Comparison of ENCODE assay signal across 1 cellular context in the genomic region with DNA sequence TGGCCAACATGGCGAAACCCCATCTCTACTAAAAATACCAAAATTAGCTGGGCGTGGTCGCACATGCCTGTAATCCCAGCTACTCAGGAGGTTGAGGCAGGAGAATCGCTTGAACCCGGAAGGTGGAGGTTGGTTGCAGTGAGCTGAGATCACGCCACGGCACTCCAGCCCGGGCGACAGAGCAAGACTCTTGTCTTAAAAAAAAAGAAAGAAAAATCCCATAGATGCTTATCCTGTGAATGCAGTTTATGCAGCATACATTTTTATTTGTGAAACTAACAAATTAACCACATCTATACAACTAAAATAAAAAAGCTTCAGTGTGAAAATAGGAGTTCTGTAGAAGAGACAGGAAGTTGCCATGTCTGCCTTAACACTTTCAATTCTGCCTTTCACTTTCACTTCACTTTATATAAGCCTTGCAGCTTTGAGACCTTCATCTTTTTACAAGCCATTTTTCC.
TF ChIP-seq lines count a peak whose summit lies in the region.

No MANE protein-coding gene starts in this region.

TF ChIP-seq in GM12878, 131 proteins besides CTCF, POLR2A, EP300 and RAD21 (continued from another document):
- TF ChIP-seq, protein P1, sequence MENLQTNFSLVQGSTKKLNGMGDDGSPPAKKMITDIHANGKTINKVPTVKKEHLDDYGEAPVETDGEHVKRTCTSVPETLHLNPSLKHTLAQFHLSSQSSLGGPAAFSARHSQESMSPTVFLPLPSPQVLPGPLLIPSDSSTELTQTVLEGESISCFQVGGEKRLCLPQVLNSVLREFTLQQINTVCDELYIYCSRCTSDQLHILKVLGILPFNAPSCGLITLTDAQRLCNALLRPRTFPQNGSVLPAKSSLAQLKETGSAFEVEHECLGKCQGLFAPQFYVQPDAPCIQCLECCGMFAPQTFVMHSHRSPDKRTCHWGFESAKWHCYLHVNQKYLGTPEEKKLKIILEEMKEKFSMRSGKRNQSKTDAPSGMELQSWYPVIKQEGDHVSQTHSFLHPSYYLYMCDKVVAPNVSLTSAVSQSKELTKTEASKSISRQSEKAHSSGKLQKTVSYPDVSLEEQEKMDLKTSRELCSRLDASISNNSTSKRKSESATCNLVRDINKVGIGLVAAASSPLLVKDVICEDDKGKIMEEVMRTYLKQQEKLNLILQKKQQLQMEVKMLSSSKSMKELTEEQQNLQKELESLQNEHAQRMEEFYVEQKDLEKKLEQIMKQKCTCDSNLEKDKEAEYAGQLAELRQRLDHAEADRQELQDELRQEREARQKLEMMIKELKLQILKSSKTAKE (IDR thresholded peaks at IDR 0.05; ENCODE audit: low read depth, poor library complexity, severe bottlenecking): peak; percentile 92
- TF ChIP-seq TBL1XR1 (IDR thresholded peaks at IDR 0.05; ENCODE audit: low read depth, low read length): peak; percentile 79
- TF ChIP-seq SREBF2 (IDR thresholded peaks at IDR 0.05; ENCODE audit: low read length): no peak
- TF ChIP-seq POU2F2 (IDR thresholded peaks at IDR 0.05; ENCODE audit: borderline replicate concordance, low read depth, low read length): 0 out of 3 replicates have a peak, but pooled peaks have one; percentile 20
- TF ChIP-seq, protein P2, sequence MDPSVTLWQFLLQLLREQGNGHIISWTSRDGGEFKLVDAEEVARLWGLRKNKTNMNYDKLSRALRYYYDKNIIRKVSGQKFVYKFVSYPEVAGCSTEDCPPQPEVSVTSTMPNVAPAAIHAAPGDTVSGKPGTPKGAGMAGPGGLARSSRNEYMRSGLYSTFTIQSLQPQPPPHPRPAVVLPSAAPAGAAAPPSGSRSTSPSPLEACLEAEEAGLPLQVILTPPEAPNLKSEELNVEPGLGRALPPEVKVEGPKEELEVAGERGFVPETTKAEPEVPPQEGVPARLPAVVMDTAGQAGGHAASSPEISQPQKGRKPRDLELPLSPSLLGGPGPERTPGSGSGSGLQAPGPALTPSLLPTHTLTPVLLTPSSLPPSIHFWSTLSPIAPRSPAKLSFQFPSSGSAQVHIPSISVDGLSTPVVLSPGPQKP (IDR thresholded peaks at IDR 0.05; ENCODE audit: low read depth, low read length): no peak
- TF ChIP-seq FOXM1 (IDR thresholded peaks at IDR 0.05; ENCODE audit: low read depth, low read length): peak; percentile 46; the same call in 1 of the 2 replicates
- no peak for TF ChIP-seq ZNF24 (IDR thresholded peaks at IDR 0.05)
- TF ChIP-seq ZZZ3 (IDR thresholded peaks at IDR 0.05; ENCODE audit: control insufficient read depth, insufficient read length, low read depth): no peak
- TF ChIP-seq HDAC6 (IDR thresholded peaks at IDR 0.05; ENCODE audit: unreplicated experiment): no peak
- peak; percentile 61 for TF ChIP-seq MEF2B (IDR thresholded peaks at IDR 0.05; ENCODE audit: partially characterized antibody, poor library complexity, severe bottlenecking)
- TF ChIP-seq TCF7 (IDR thresholded peaks at IDR 0.05; ENCODE audit: borderline replicate concordance): peak; percentile 24; the same call in 1 of the 2 replicates
- TF ChIP-seq SIN3A (IDR thresholded peaks at IDR 0.05; ENCODE audit: low read depth, low read length): no peak
- TF ChIP-seq, protein P3, sequence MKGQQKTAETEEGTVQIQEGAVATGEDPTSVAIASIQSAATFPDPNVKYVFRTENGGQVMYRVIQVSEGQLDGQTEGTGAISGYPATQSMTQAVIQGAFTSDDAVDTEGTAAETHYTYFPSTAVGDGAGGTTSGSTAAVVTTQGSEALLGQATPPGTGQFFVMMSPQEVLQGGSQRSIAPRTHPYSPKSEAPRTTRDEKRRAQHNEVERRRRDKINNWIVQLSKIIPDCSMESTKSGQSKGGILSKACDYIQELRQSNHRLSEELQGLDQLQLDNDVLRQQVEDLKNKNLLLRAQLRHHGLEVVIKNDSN (IDR thresholded peaks at IDR 0.05; ENCODE audit: borderline replicate concordance, extremely low read length, insufficient read depth, low read depth, low read length): no peak
- peak; percentile 52; the same call in 1 of the 2 replicates for TF ChIP-seq GABPA (IDR thresholded peaks at IDR 0.05; ENCODE audit: low read depth)
- TF ChIP-seq NR2F1 (conservative IDR thresholded peaks at IDR 0.05): no peak
- TF ChIP-seq BACH1 (IDR thresholded peaks at IDR 0.05; ENCODE audit: borderline replicate concordance): no peak
- TF ChIP-seq SRF (IDR thresholded peaks at IDR 0.05; ENCODE audit: low read depth in 2 of 2, low read length in 2 of 2): peak in 1 of 2 experiments; percentile 51; a peak in 1 of 4 replicates
- TF ChIP-seq KLF5 (IDR thresholded peaks at IDR 0.05; ENCODE audit: partially characterized antibody): no peak
- TF ChIP-seq JUND (IDR thresholded peaks at IDR 0.05; ENCODE audit: low read depth, low read length): no peak
- TF ChIP-seq, protein P4, sequence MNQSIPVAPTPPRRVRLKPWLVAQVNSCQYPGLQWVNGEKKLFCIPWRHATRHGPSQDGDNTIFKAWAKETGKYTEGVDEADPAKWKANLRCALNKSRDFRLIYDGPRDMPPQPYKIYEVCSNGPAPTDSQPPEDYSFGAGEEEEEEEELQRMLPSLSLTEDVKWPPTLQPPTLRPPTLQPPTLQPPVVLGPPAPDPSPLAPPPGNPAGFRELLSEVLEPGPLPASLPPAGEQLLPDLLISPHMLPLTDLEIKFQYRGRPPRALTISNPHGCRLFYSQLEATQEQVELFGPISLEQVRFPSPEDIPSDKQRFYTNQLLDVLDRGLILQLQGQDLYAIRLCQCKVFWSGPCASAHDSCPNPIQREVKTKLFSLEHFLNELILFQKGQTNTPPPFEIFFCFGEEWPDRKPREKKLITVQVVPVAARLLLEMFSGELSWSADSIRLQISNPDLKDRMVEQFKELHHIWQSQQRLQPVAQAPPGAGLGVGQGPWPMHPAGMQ (IDR thresholded peaks at IDR 0.05; ENCODE audit: borderline replicate concordance): no peak
